ENCODE assay signal across 35 cellular contexts in the genomic region with DNA sequence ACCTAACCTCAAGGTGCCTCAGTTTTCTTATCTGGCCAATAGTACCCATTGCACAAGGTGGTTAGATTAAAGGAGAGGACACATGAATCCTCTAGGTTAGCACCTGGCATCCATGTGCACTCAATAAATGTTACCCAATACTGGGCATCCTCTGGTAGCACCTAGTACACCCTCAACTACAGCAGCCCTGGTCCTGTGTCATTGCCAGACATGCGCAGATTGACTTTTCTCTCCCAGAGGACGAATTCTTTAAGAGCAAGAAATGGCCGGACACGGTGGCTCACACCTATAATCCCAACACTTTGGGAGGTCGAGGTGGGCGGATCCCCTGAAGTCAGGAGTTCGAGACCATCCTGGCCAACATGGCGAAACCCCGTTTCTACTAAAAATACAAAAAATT. TPM values are rescaled to one million over a fixed set of nuclear protein-coding genes. Genes with fewer than 3 reads are reported as not detected.
"Had no signal": no experiment of that assay in that cellular context is flagged by ENCODE, and none has a peak within 500 bp of the region (broad histone marks: within the 10 kb centered on the region; RNA-seq: fewer than 3 reads in every experiment).

No MANE protein-coding gene starts in this region.

- H3K9me3 ChIP-seq: MG63 had no signal

- H3K4me1 Mint-ChIP-seq: activated CD4-positive, alpha-beta memory T cell treated with anti-CD3 and anti-CD28 coated beads, Interleukin-2, amount 10 ng/mL, durations not matched to agents 7 days and 5 days had no signal

- H3K4me3 Mint-ChIP-seq: activated CD4-positive, alpha-beta memory T cell treated with anti-CD3 and anti-CD28 coated beads, Interleukin-2, amount 10 ng/mL, durations not matched to agents 7 days and 5 days; activated CD8-positive, alpha-beta memory T cell treated with anti-CD3 and anti-CD28 coated beads, Interleukin-2, amount 10 ng/mL, durations not matched to agents 7 days and 5 days; activated naive CD4-positive, alpha-beta T cell treated with anti-CD3 and anti-CD28 coated beads, Interleukin-2, amount 10 ng/mL, durations not matched to agents 7 days and 5 days; activated naive CD8-positive, alpha-beta T cell; activated naive CD8-positive, alpha-beta T cell treated with anti-CD3 and anti-CD28 coated beads, Interleukin-2, amount 50 U/mL, for 24 hours had no signal

- H3K27me3 ChIP-seq: brain microvascular endothelial cell, cardiac muscle cell, MG63 had no signal

- H3K9me3 Mint-ChIP-seq: activated CD4-positive, alpha-beta memory T cell treated with anti-CD3 and anti-CD28 coated beads, Interleukin-2, amount 10 ng/mL, durations not matched to agents 7 days and 5 days; activated naive CD4-positive, alpha-beta T cell treated with anti-CD3 and anti-CD28 coated beads, Interleukin-2, amount 10 ng/mL, durations not matched to agents 7 days and 5 days; activated naive CD8-positive, alpha-beta T cell treated with anti-CD3 and anti-CD28 coated beads, Interleukin-2, amount 50 U/mL, for 24 hours had no signal

- ATAC-seq: activated CD8-positive, alpha-beta memory T cell treated with anti-CD3 and anti-CD28 coated beads, Interleukin-2, amount 10 ng/mL, durations not matched to agents 7 days and 5 days; activated naive CD8-positive, alpha-beta T cell treated with anti-CD3 and anti-CD28 coated beads, Interleukin-2, amount 50 U/mL, for 24 hours; PC-3; Right ventricle myocardium inferior had no signal

- H3K27ac Mint-ChIP-seq: activated CD4-positive, alpha-beta memory T cell treated with anti-CD3 and anti-CD28 coated beads, Interleukin-2, amount 10 ng/mL, durations not matched to agents 7 days and 5 days; activated CD8-positive, alpha-beta memory T cell treated with anti-CD3 and anti-CD28 coated beads, Interleukin-2, amount 10 ng/mL, durations not matched to agents 7 days and 5 days; activated naive CD4-positive, alpha-beta T cell treated with anti-CD3 and anti-CD28 coated beads, Interleukin-2, amount 10 ng/mL, durations not matched to agents 7 days and 5 days; activated naive CD8-positive, alpha-beta T cell; activated naive CD8-positive, alpha-beta T cell treated with anti-CD3 and anti-CD28 coated beads, Interleukin-2, amount 50 U/mL, for 24 hours had no signal

- H3K27ac ChIP-seq: brain microvascular endothelial cell, cardiac muscle cell, RWPE1, WERI-Rb-1 had no signal

- DNase-seq: activated CD4-positive, alpha-beta memory T cell treated with anti-CD3 and anti-CD28 coated beads, Interleukin-2, amount 10 ng/mL, durations not matched to agents 7 days and 5 days; activated CD4-positive, alpha-beta T cell treated with anti-CD3 and anti-CD28 coated beads for 1 hour; activated CD4-positive, alpha-beta T cell treated with anti-CD3 and anti-CD28 coated beads for 48 hours; activated CD4-positive, CD25-positive, alpha-beta regulatory T cell; activated CD8-positive, alpha-beta memory T cell treated with anti-CD3 and anti-CD28 coated beads for 24 hours; activated CD8-positive, alpha-beta memory T cell treated with anti-CD3 and anti-CD28 coated beads, Interleukin-2, amount 10 ng/mL, durations not matched to agents 7 days and 5 days; activated CD8-positive, alpha-beta memory T cell treated with anti-CD3 and anti-CD28 coated beads, Interleukin-2, amount 50 U/mL, for 48 hours; activated effector memory CD4-positive, alpha-beta T cell treated with Interleukin-2 at 50 U/mL for 16 hours; activated naive CD4-positive, alpha-beta T cell treated with anti-CD3 and anti-CD28 coated beads, Interleukin-2, amount 10 ng/mL, durations not matched to agents 7 days and 5 days; activated naive CD8-positive, alpha-beta T cell treated with anti-CD3 and anti-CD28 coated beads, Interleukin-2, amount 50 U/mL, for 24 hours; activated T-cell treated with anti-CD3 and anti-CD28 coated beads, Interleukin-2, amount 50 U/mL, for 48 hours; anterior cingulate cortex; brain microvascular endothelial cell; Kasumi-1; KG1; MG63; NCI-H1048; NCI-H1105 treated with DMSO at 0.1 percent for 48 hours; NCI-H1436; NCI-H1694; NCI-H1930; NCI-H2081 treated with DMSO at 0.1 percent for 48 hours; NCI-H226; NCI-H446 treated with DMSO at 0.1 percent for 48 hours; NCI-H524; PC-3; SW 1271; T-helper 1 cell; T-helper 2 cell; T-helper 9 cell; WERI-Rb-1 had no signal

- H3K27me3 Mint-ChIP-seq: activated CD4-positive, alpha-beta memory T cell treated with anti-CD3 and anti-CD28 coated beads, Interleukin-2, amount 10 ng/mL, durations not matched to agents 7 days and 5 days; activated CD8-positive, alpha-beta memory T cell treated with anti-CD3 and anti-CD28 coated beads, Interleukin-2, amount 10 ng/mL, durations not matched to agents 7 days and 5 days; activated naive CD8-positive, alpha-beta T cell; activated naive CD8-positive, alpha-beta T cell treated with anti-CD3 and anti-CD28 coated beads, Interleukin-2, amount 50 U/mL, for 24 hours had no signal

- H3K4me3 ChIP-seq: cardiac muscle cell, MG63 had no signal

RNA-seq across cellular contexts. Expression of a gene that starts 8.8 kb away (rescaled TPM):
- total RNA-seq: activated CD4-positive, alpha-beta memory T cell treated with anti-CD3 and anti-CD28 coated beads, Interleukin-2, amount 10 ng/mL, durations not matched to agents 7 days and 5 days; activated CD8-positive, alpha-beta memory T cell treated with anti-CD3 and anti-CD28 coated beads, Interleukin-2, amount 10 ng/mL, durations not matched to agents 7 days and 5 days; cardiac muscle cell; Right ventricle myocardium inferior had no signal
- polyA plus RNA-seq: cardiac muscle cell had no signal

RNA-seq across cellular contexts. Expression of a gene that starts 12.9 kb away (rescaled TPM):
- total RNA-seq: activated CD4-positive, alpha-beta memory T cell treated with anti-CD3 and anti-CD28 coated beads, Interleukin-2, amount 10 ng/mL, durations not matched to agents 7 days and 5 days; activated CD8-positive, alpha-beta memory T cell treated with anti-CD3 and anti-CD28 coated beads, Interleukin-2, amount 10 ng/mL, durations not matched to agents 7 days and 5 days; PC-3; Right ventricle myocardium inferior had no signal
